ENCODE assay signal across 1 cellular context in genomic region chr17:31475378-31476162, GRCh38.
A peak's percentile ranks its signal among the peaks of the same experiment; 100 is the strongest.
TF ChIP-seq lines count a peak whose summit lies in the region.

No MANE protein-coding gene starts in this region.

TF ChIP-seq in HepG2, 621 proteins besides CTCF, POLR2A, EP300 and RAD21 (continued from another document and continues in another):
- no peak; the same call in 1 of the 2 replicates for TF ChIP-seq ATF6 (CRISPR knock-in tag; conservative IDR thresholded peaks at IDR 0.05)
- TF ChIP-seq NCOA1 (CRISPR knock-in tag; IDR thresholded peaks at IDR 0.05), result peak; percentile 83; the same call in 1 of the 2 replicates
- TF ChIP-seq NCOA2 (CRISPR knock-in tag; IDR thresholded peaks at IDR 0.05), result peak; percentile 96
- TF ChIP-seq KDM2A (CRISPR knock-in tag; IDR thresholded peaks at IDR 0.05; ENCODE audit: borderline replicate concordance, low read depth), result peak; percentile 65
- TF ChIP-seq TBL1XR1 (IDR thresholded peaks at IDR 0.05; ENCODE audit: borderline replicate concordance, low read length, partially characterized antibody), result peak; percentile 56
- TF ChIP-seq MATR3 (CRISPR knock-in tag; IDR thresholded peaks at IDR 0.05), result no peak
- no peak for TF ChIP-seq SAFB2 (CRISPR knock-in tag; IDR thresholded peaks at IDR 0.05; ENCODE audit: borderline replicate concordance, low read depth)
- TF ChIP-seq, protein P1, sequence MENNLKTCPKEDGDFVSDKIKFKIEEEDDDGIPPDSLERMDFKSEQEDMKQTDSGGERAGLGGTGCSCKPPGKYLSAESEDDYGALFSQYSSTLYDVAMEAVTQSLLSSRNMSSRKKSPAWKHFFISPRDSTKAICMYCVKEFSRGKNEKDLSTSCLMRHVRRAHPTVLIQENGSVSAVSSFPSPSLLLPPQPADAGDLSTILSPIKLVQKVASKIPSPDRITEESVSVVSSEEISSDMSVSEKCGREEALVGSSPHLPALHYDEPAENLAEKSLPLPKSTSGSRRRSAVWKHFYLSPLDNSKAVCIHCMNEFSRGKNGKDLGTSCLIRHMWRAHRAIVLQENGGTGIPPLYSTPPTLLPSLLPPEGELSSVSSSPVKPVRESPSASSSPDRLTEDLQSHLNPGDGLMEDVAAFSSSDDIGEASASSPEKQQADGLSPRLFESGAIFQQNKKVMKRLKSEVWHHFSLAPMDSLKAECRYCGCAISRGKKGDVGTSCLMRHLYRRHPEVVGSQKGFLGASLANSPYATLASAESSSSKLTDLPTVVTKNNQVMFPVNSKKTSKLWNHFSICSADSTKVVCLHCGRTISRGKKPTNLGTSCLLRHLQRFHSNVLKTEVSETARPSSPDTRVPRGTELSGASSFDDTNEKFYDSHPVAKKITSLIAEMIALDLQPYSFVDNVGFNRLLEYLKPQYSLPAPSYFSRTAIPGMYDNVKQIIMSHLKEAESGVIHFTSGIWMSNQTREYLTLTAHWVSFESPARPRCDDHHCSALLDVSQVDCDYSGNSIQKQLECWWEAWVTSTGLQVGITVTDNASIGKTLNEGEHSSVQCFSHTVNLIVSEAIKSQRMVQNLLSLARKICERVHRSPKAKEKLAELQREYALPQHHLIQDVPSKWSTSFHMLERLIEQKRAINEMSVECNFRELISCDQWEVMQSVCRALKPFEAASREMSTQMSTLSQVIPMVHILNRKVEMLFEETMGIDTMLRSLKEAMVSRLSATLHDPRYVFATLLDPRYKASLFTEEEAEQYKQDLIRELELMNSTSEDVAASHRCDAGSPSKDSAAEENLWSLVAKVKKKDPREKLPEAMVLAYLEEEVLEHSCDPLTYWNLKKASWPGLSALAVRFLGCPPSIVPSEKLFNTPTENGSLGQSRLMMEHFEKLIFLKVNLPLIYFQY (CRISPR knock-in tag; IDR thresholded peaks at IDR 0.05; ENCODE audit: borderline replicate concordance), result peak; percentile 84
- TF ChIP-seq FOXP1 (IDR thresholded peaks at IDR 0.05), result peak; percentile 89
- peak; percentile 97 for TF ChIP-seq FOXP1 (CRISPR knock-in tag; IDR thresholded peaks at IDR 0.05)
- TF ChIP-seq ELF1 (CRISPR knock-in tag; IDR thresholded peaks at IDR 0.05), result 0 out of 2 replicates have a peak, but pooled peaks have one; percentile 12
- TF ChIP-seq CBX5 (CRISPR knock-in tag; IDR thresholded peaks at IDR 0.05; ENCODE audit: borderline replicate concordance), result peak; percentile 84; the same call in 1 of the 2 replicates
- peak; percentile 73 for TF ChIP-seq KAT2B (IDR thresholded peaks at IDR 0.05; ENCODE audit: borderline replicate concordance, low read depth, low read length)
- TF ChIP-seq, protein P2, sequence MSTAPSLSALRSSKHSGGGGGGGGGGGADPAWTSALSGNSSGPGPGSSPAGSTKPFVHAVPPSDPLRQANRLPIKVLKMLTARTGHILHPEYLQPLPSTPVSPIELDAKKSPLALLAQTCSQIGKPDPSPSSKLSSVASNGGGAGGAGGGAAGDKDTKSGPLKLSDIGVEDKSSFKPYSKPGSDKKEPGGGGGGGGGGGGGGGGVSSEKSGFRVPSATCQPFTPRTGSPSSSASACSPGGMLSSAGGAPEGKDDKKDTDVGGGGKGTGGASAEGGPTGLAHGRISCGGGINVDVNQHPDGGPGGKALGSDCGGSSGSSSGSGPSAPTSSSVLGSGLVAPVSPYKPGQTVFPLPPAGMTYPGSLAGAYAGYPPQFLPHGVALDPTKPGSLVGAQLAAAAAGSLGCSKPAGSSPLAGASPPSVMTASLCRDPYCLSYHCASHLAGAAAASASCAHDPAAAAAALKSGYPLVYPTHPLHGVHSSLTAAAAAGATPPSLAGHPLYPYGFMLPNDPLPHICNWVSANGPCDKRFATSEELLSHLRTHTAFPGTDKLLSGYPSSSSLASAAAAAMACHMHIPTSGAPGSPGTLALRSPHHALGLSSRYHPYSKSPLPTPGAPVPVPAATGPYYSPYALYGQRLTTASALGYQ (CRISPR knock-in tag; IDR thresholded peaks at IDR 0.05), result peak; percentile 52; the same call in 1 of the 2 replicates
- TF ChIP-seq ARID4A (CRISPR knock-in tag; IDR thresholded peaks at IDR 0.05; ENCODE audit: borderline replicate concordance), result peak; percentile 61; the same call in 1 of the 2 replicates
- peak; percentile 77 for TF ChIP-seq HOXA3 (CRISPR knock-in tag; IDR thresholded peaks at IDR 0.05)
- TF ChIP-seq, protein P3, sequence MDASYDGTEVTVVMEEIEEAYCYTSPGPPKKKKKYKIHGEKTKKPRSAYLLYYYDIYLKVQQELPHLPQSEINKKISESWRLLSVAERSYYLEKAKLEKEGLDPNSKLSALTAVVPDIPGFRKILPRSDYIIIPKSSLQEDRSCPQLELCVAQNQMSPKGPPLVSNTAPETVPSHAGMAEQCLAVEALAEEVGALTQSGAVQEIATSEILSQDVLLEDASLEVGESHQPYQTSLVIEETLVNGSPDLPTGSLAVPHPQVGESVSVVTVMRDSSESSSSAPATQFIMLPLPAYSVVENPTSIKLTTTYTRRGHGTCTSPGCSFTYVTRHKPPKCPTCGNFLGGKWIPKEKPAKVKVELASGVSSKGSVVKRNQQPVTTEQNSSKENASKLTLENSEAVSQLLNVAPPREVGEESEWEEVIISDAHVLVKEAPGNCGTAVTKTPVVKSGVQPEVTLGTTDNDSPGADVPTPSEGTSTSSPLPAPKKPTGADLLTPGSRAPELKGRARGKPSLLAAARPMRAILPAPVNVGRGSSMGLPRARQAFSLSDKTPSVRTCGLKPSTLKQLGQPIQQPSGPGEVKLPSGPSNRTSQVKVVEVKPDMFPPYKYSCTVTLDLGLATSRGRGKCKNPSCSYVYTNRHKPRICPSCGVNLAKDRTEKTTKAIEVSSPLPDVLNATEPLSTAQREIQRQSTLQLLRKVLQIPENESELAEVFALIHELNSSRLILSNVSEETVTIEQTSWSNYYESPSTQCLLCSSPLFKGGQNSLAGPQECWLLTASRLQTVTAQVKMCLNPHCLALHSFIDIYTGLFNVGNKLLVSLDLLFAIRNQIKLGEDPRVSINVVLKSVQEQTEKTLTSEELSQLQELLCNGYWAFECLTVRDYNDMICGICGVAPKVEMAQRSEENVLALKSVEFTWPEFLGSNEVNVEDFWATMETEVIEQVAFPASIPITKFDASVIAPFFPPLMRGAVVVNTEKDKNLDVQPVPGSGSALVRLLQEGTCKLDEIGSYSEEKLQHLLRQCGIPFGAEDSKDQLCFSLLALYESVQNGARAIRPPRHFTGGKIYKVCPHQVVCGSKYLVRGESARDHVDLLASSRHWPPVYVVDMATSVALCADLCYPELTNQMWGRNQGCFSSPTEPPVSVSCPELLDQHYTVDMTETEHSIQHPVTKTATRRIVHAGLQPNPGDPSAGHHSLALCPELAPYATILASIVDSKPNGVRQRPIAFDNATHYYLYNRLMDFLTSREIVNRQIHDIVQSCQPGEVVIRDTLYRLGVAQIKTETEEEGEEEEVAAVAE (CRISPR knock-in tag; IDR thresholded peaks at IDR 0.05; ENCODE audit: borderline replicate concordance), result no peak
- no peak for TF ChIP-seq NONO (IDR thresholded peaks at IDR 0.05)
- peak; percentile 87 for TF ChIP-seq NONO (CRISPR knock-in tag; conservative IDR thresholded peaks at IDR 0.05)
- TF ChIP-seq GTF2F1 (IDR thresholded peaks at IDR 0.05; ENCODE audit: low read length), result no peak
- TF ChIP-seq NR2C2 (CRISPR knock-in tag; IDR thresholded peaks at IDR 0.05; ENCODE audit: borderline replicate concordance), result peak; percentile 62; the same call in 1 of the 2 replicates
- 0 out of 2 replicates have a peak, but pooled peaks have one; percentile 54 for TF ChIP-seq ZNF792 (CRISPR knock-in tag; IDR thresholded peaks at IDR 0.05)
- peak; percentile 80; the same call in 1 of the 2 replicates for TF ChIP-seq STAT5B (CRISPR knock-in tag; IDR thresholded peaks at IDR 0.05)
- TF ChIP-seq, protein P4, sequence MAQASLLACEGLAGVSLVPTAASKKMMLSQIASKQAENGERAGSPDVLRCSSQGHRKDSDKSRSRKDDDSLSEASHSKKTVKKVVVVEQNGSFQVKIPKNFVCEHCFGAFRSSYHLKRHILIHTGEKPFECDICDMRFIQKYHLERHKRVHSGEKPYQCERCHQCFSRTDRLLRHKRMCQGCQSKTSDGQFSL (CRISPR knock-in tag; IDR thresholded peaks at IDR 0.05), result no peak
- peak; percentile 83; the same call in 1 of the 2 replicates for TF ChIP-seq ZNF589 (CRISPR knock-in tag; conservative IDR thresholded peaks at IDR 0.05)
- peak; percentile 75; the same call in 1 of the 2 replicates for TF ChIP-seq KDM3A (CRISPR knock-in tag; IDR thresholded peaks at IDR 0.05; ENCODE audit: low read depth)
- TF ChIP-seq ZSCAN12 (CRISPR knock-in tag; IDR thresholded peaks at IDR 0.05), result 0 out of 2 replicates have a peak, but pooled peaks have one; percentile 31
- no peak for TF ChIP-seq POLR2G (IDR thresholded peaks at IDR 0.05; ENCODE audit: low read depth, low read length)
- TF ChIP-seq, protein P5, sequence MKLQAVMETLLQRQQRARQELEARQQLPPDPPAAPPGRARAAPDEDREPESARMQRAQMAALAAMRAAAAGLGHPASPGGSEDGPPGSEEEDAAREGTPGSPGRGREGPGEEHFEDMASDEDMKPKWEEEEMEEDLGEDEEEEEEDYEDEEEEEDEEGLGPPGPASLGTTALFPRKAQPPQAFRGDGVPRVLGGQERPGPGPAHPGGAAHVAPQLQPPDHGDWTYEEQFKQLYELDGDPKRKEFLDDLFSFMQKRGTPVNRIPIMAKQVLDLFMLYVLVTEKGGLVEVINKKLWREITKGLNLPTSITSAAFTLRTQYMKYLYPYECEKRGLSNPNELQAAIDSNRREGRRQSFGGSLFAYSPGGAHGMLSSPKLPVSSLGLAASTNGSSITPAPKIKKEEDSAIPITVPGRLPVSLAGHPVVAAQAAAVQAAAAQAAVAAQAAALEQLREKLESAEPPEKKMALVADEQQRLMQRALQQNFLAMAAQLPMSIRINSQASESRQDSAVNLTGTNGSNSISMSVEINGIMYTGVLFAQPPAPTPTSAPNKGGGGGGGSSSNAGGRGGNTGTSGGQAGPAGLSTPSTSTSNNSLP (IDR thresholded peaks at IDR 0.05; ENCODE audit: low read depth, low read length), result peak; percentile 85
- peak; percentile 73; the same call in 1 of the 2 replicates for TF ChIP-seq CHD4 (IDR thresholded peaks at IDR 0.05; ENCODE audit: borderline replicate concordance, low read length)
- no peak for TF ChIP-seq SP2 (CRISPR knock-in tag; IDR thresholded peaks at IDR 0.05)
- peak; percentile 84 for TF ChIP-seq KAT8 (CRISPR knock-in tag; IDR thresholded peaks at IDR 0.05)
- TF ChIP-seq ZNF12 (CRISPR knock-in tag; IDR thresholded peaks at IDR 0.05), result peak; percentile 96
- peak; percentile 88; the same call in 1 of the 2 replicates for TF ChIP-seq ZBTB34 (CRISPR knock-in tag; IDR thresholded peaks at IDR 0.05)
